In the genomic region with DNA sequence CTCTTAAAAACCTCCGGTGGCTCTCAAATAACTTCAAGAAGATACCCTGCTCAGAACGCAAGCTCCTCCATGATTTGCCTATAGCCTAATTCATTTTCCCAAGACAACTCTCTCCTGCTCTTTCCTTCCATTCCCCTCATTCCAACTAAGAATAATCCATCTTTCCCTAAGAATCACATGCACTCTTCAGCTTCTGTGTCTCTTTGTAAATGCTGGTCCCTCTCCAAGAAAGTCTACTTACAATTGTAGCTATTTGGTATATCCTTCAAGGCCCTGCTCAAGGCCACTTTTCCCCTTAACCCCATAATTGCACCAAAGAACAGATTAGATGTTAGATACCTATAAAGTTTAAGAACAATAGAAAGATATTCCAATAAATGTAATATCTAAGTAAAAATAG, we compare ENCODE assay signal across 1 cellular context.
A peak's percentile ranks its signal among the peaks of the same experiment; 100 is the strongest.
TF ChIP-seq lines count a peak whose summit lies in the region.

No MANE protein-coding gene starts in this region.

TF ChIP-seq in K562, 482 proteins besides CTCF, POLR2A, EP300 and RAD21 (continued from another document):
- TF ChIP-seq FOXO4 (CRISPR knock-in tag; IDR thresholded peaks at IDR 0.05) = no peak
- TF ChIP-seq ZNF239 (CRISPR knock-in tag; IDR thresholded peaks at IDR 0.05) = peak; percentile 18; the same call in 1 of the 2 replicates
- no peak for TF ChIP-seq ZNF699 (CRISPR knock-in tag; IDR thresholded peaks at IDR 0.05; ENCODE audit: insufficient replicate concordance)
- no peak for TF ChIP-seq SRSF1 (IDR thresholded peaks at IDR 0.05; ENCODE audit: low read depth, low read length)
- TF ChIP-seq E2F6 (IDR thresholded peaks at IDR 0.05; ENCODE audit: borderline replicate concordance in 1 of 2, extremely low read depth in 1 of 2, insufficient read depth in 1 of 2, insufficient read length in 1 of 2, low read depth in 1 of 2, low read length in 1 of 2, poor library complexity in 1 of 2, severe bottlenecking in 1 of 2) = no peak
- TF ChIP-seq ERF (CRISPR knock-in tag; IDR thresholded peaks at IDR 0.05) = no peak
